ENCODE assay signal across 19 cellular contexts in the genomic region with DNA sequence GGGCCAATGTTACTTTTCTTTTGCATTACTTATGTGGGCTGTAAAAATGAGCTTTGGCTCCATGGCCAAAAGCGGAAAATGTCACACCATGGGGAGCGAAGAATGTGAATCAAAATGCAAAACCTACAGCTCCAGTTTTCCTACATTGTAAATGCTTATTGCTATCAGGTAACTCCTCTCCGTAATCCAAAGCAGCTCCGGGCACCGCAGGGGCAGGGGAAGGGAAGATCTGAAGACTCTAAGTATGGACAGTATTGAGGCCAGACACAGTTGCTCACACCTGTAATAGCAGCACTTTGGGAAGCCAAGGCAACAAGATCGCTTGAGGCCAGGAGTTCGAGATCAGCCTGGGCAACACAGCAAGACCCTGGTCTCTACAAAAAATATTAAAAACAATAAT. TPM values are rescaled to one million over a fixed set of nuclear protein-coding genes. Genes with fewer than 3 reads are reported as not detected.
A peak's percentile ranks its signal among the peaks of the same experiment; 100 is the strongest.
DNase-seq lines count a peak whose midpoint lies in the region; ATAC-seq, FAIRE-seq and TF ChIP-seq lines count a peak whose summit lies in the region.
"Had no signal": no experiment of that assay in that cellular context is flagged by ENCODE, and none has a peak within 500 bp of the region (broad histone marks: within the 10 kb centered on the region; RNA-seq: fewer than 3 reads in every experiment).

No MANE protein-coding gene starts in this region.

- intact Hi-C loops in HepG2 (cut with micrococcal nuclease; ENCODE audit: unreplicated experiment) (no loop called here), right lobe of liver (cut with DNase I) (no loop called here)

- TF ChIP-seq CTCF in HepG2 (CRISPR knock-in tag; IDR thresholded peaks at IDR 0.05) (no peak), right lobe of liver (IDR thresholded peaks at IDR 0.05) (no peak)

- WGBS in HepG2 (ENCODE audit: low lambda C conversion rate) = 98% methylated on average over 7 of the region's 7 CpGs
- 90% methylated on average over 6 of the region's 7 CpGs for WGBS in right lobe of liver (ENCODE audit: insufficient coverage, low coverage, low lambda C conversion rate, missing lambda C conversion rate)

- TF ChIP-seq RAD21 in HepG2 (CRISPR knock-in tag; IDR thresholded peaks at IDR 0.05) = no peak

- H3K27me3 ChIP-seq in HepG2 (ENCODE audit: control insufficient read depth in 1 of 2, insufficient read depth in 2 of 2, low read length in 2 of 2) (no peaks in the 10 kb centered on the region), right lobe of liver (no peaks in the 10 kb centered on the region)
- H3K27me3 ChIP-seq: hepatocyte, pancreas, stomach, vagina had no signal

- H3K27ac Mint-ChIP-seq in T-helper 17 cell = peak overlapping the region; percentile 92
- H3K27ac Mint-ChIP-seq in activated naive CD8-positive, alpha-beta T cell treated with anti-CD3 and anti-CD28 coated beads for 36 hours = peak overlapping the region; percentile 99
- peak overlapping the region; percentile 99 for H3K27ac Mint-ChIP-seq in stimulated activated naive CD8-positive, alpha-beta T cell treated with anti-CD3 and anti-CD28 coated beads, Interleukin-15, Interleukin-2, amounts not matched to agents 100 ng/mL and 50 ng/mL, for 24 hours

- POLR2A ChIA-PET in HepG2 (lab: Yijun Ruan, JAX) = interaction anchor here (1.5 to 3.7 kb wide), 3 partner anchors 10 to 14 kb away, joined by 3 to 33 read pairs (median 8); no protein-coding TSS in a partner anchor

- no peak for DNase-seq in HepG2 (ENCODE audit: low spot score)
- no peak for DNase-seq in right lobe of liver
- no peak for DNase-seq in T-helper 17 cell
- DNase-seq in activated naive CD8-positive, alpha-beta T cell treated with anti-CD3 and anti-CD28 coated beads for 36 hours = peak; percentile 22
- no peak for DNase-seq in NCI-H226
- no peak for DNase-seq in COLO829 (ENCODE audit: low spot score)
- DNase-seq: activated CD4-positive, CD25-positive, alpha-beta regulatory T cell treated with anti-CD3 and anti-CD28 coated beads, Interleukin-2, amount 50 U/mL, for 72 hours; caudate nucleus; DMS153; effector CD8-positive, alpha-beta T cell; NCI-H1092 treated with DMSO at 0.1 percent for 48 hours; NK-92 treated with Interleukin-12 subunit alpha and Interleukin-12 subunit beta, amount 100 ng/mL, for 24 hours; pancreas; stomach had no signal

- H2AFZ ChIP-seq in HepG2 (ENCODE audit: low read length) = no peak overlapping the region
- H2AFZ ChIP-seq: hepatocyte had no signal

- H3K9me3 ChIP-seq in HepG2 (ENCODE audit: low read length) (no peaks in the 10 kb centered on the region), right lobe of liver (no peaks in the 10 kb centered on the region), T-helper 17 cell (ENCODE audit: control insufficient read depth, low read length, poor library complexity, severe bottlenecking) (no peaks in the 10 kb centered on the region)
- H3K9me3 ChIP-seq: pancreas, stomach, vagina had no signal

- in situ Hi-C loops in HepG2 (cut with HindIII; ENCODE audit: extremely low pct_ligation_motif_present, low pct_unique_long_range_greater_than_20kb) = loop anchor here (5.0 kb wide), 1 partner anchor 58 kb away; no protein-coding TSS in a partner anchor

- TSS peak; percentile 37 for BruUV-seq in HepG2 (replicated peaks; lab: Mats Ljungman, UMichigan)

- TF ChIP-seq EP300 in HepG2 (IDR thresholded peaks at IDR 0.05; ENCODE audit: low read depth in 2 of 2, low read length in 2 of 2) (no peak), HepG2 (CRISPR knock-in tag; IDR thresholded peaks at IDR 0.05; ENCODE audit: borderline replicate concordance) (no peak)

- no peak for FAIRE-seq in HepG2 (lab: Jason Lieb, UNC)
- FAIRE-seq: pancreas had no signal

- no peaks in the 10 kb centered on the region for H3K9me3 Mint-ChIP-seq in activated naive CD8-positive, alpha-beta T cell treated with anti-CD3 and anti-CD28 coated beads for 36 hours
- H3K9me3 Mint-ChIP-seq in stimulated activated naive CD8-positive, alpha-beta T cell treated with anti-CD3 and anti-CD28 coated beads, Interleukin-15, Interleukin-2, amounts not matched to agents 100 ng/mL and 50 ng/mL, for 24 hours = no peaks in the 10 kb centered on the region

- H3K9ac ChIP-seq in HepG2 (ENCODE audit: insufficient read depth, low read depth, low read length) = no peak overlapping the region

- H3K79me2 ChIP-seq in HepG2 (ENCODE audit: insufficient read depth, low read length) = no peaks in the 10 kb centered on the region

- H3K27ac ChIP-seq in HepG2 (ENCODE audit: extremely low read length, insufficient read depth, low read length) (no peak overlapping the region), right lobe of liver (no peak overlapping the region)
- H3K27ac ChIP-seq: pancreas, RWPE1, vagina had no signal

- H3K4me3 Mint-ChIP-seq in T-helper 17 cell = peak overlapping the region; percentile 81
- peak overlapping the region; percentile 56 for H3K4me3 Mint-ChIP-seq in activated naive CD8-positive, alpha-beta T cell treated with anti-CD3 and anti-CD28 coated beads for 36 hours
- peak overlapping the region; percentile 71 for H3K4me3 Mint-ChIP-seq in stimulated activated naive CD8-positive, alpha-beta T cell treated with anti-CD3 and anti-CD28 coated beads, Interleukin-15, Interleukin-2, amounts not matched to agents 100 ng/mL and 50 ng/mL, for 24 hours

- H3K27me3 Mint-ChIP-seq in T-helper 17 cell = no peaks in the 10 kb centered on the region
- H3K27me3 Mint-ChIP-seq in activated naive CD8-positive, alpha-beta T cell treated with anti-CD3 and anti-CD28 coated beads for 36 hours = no peaks in the 10 kb centered on the region
- no peaks in the 10 kb centered on the region for H3K27me3 Mint-ChIP-seq in stimulated activated naive CD8-positive, alpha-beta T cell treated with anti-CD3 and anti-CD28 coated beads, Interleukin-15, Interleukin-2, amounts not matched to agents 100 ng/mL and 50 ng/mL, for 24 hours

- no peak for ATAC-seq in HepG2
- ATAC-seq in right lobe of liver = no peak
- no peak for ATAC-seq in T-helper 17 cell
- no peak for ATAC-seq in GM18909 (IDR thresholded peaks at IDR 0.05; ENCODE audit: poor library complexity, unreplicated experiment)
- ATAC-seq: pancreas had no signal

- H3K4me3 ChIP-seq in HepG2 (replicated peaks in 1 of 3; ENCODE audit: insufficient read depth in 1 of 3, low read depth in 2 of 3, low read length in 3 of 3) = no peak overlapping the region
- no peak overlapping the region for H3K4me3 ChIP-seq in right lobe of liver
- H3K4me3 ChIP-seq: hepatocyte, pancreas, stomach, vagina had no signal

- no peaks in the 10 kb centered on the region for H3K36me3 ChIP-seq in HepG2 (replicated peaks in 1 of 2; ENCODE audit: control insufficient read depth in 1 of 2, insufficient read depth in 2 of 2, low read length in 2 of 2)
- H3K36me3 ChIP-seq in right lobe of liver = no peaks in the 10 kb centered on the region
- H3K36me3 ChIP-seq: pancreas, stomach, vagina had no signal

- H3K4me1 Mint-ChIP-seq in T-helper 17 cell = peaks cover 50% of the 10 kb centered on the region
- H3K4me1 Mint-ChIP-seq in activated naive CD8-positive, alpha-beta T cell treated with anti-CD3 and anti-CD28 coated beads for 36 hours = peaks cover 79% of the 10 kb centered on the region
- H3K4me1 Mint-ChIP-seq in stimulated activated naive CD8-positive, alpha-beta T cell treated with anti-CD3 and anti-CD28 coated beads, Interleukin-15, Interleukin-2, amounts not matched to agents 100 ng/mL and 50 ng/mL, for 24 hours (ENCODE audit: low read depth) = peaks cover 81% of the 10 kb centered on the region

- H3K4me2 ChIP-seq in HepG2 (ENCODE audit: low read depth, low read length) = no peak overlapping the region

- H4K20me1 ChIP-seq in HepG2 (ENCODE audit: insufficient read depth, low read length) = no peaks in the 10 kb centered on the region

- CTCF ChIA-PET in HepG2 (lab: Yijun Ruan, JAX; ENCODE audit: low intra/inter-chr PET ratio, low total read pairs) = no interaction called here

- TF ChIP-seq POLR2A in HepG2 (IDR thresholded peaks at IDR 0.05; ENCODE audit: insufficient read depth in 1 of 2, low read depth in 2 of 2, low read length in 2 of 2) (no peak), right lobe of liver (IDR thresholded peaks at IDR 0.05) (no peak)

- H3K36me3 Mint-ChIP-seq in T-helper 17 cell (ENCODE audit: low read depth) = no peaks in the 10 kb centered on the region
- peaks cover 9% of the 10 kb centered on the region for H3K36me3 Mint-ChIP-seq in activated naive CD8-positive, alpha-beta T cell treated with anti-CD3 and anti-CD28 coated beads for 36 hours
- no peaks in the 10 kb centered on the region for H3K36me3 Mint-ChIP-seq in stimulated activated naive CD8-positive, alpha-beta T cell treated with anti-CD3 and anti-CD28 coated beads, Interleukin-15, Interleukin-2, amounts not matched to agents 100 ng/mL and 50 ng/mL, for 24 hours (ENCODE audit: low read depth)

- H3K4me1 ChIP-seq in HepG2 (ENCODE audit: insufficient read depth, low read length) (peaks cover 71% of the 10 kb centered on the region), right lobe of liver (peaks cover 0 to 19% (median 8%) of the 10 kb centered on the region in 4 donors)

RNA-seq across cellular contexts. Expression of a gene that starts 7.1 kb away (rescaled TPM):
- total RNA-seq in HepG2 (2016; rRNA removed; fragmentation: Illumina TruSeq; extraction: Trizol) = 145 and 187 TPM in 2 replicates
- total RNA-seq in HepG2 (2016; cell fraction: cytosol; rRNA removed; fragmentation: Illumina TruSeq; extraction: Trizol; ENCODE audit: low read depth) = 43.0 and 45.7 TPM in 2 replicates
- total RNA-seq in HepG2 (2016; cell fraction: insoluble cytoplasmic fraction; rRNA removed; fragmentation: Illumina TruSeq; extraction: Trizol) = 137 and 182 TPM in 2 replicates
- 97.9 and 106 TPM in 2 replicates for total RNA-seq in HepG2 (2016; cell fraction: membrane; rRNA removed; fragmentation: Illumina TruSeq; extraction: Trizol)
- total RNA-seq in HepG2 (2016; cell fraction: nucleus; rRNA removed; fragmentation: Illumina TruSeq; extraction: Trizol) = 81.6 and 96.2 TPM in 2 replicates
- 133 and 168 TPM in 2 replicates for polyA plus RNA-seq in HepG2 (2011; rRNA removed)
- polyA plus RNA-seq in HepG2 (2011; cell fraction: cytosol; rRNA removed) = 117 and 131 TPM in 2 replicates
- polyA plus RNA-seq in HepG2 (2011; cell fraction: nucleus; rRNA removed) = 69.2 and 88.9 TPM in 2 replicates
- 64.4 and 70.1 TPM in 2 replicates for polyA plus RNA-seq in HepG2 (2012)
- 18.9 and 21.0 TPM in 2 replicates for polyA plus RNA-seq in HepG2 (2016; cell fraction: cytosol; fragmentation: Illumina TruSeq; extraction: Trizol; ENCODE audit: low read depth)
- 159 and 174 TPM in 2 replicates for polyA plus RNA-seq in HepG2 (2016; cell fraction: insoluble cytoplasmic fraction; fragmentation: Illumina TruSeq; extraction: Trizol; ENCODE audit: low read depth)
- polyA plus RNA-seq in HepG2 (2016; cell fraction: membrane; fragmentation: Illumina TruSeq; extraction: Trizol; ENCODE audit: low read depth) = 58.1 and 62.3 TPM in 2 replicates
- 104 and 107 TPM in 2 replicates for polyA plus RNA-seq in HepG2 (2016; cell fraction: nucleus; fragmentation: Illumina TruSeq; extraction: Trizol; ENCODE audit: insufficient read depth, low read depth)
- polyA minus RNA-seq in HepG2 (2011; rRNA and poly(A)+ RNA removed; ENCODE audit: low replicate concordance) = 354 and 508 TPM in 2 replicates
- polyA minus RNA-seq in HepG2 (2011; cell fraction: cytosol; rRNA and poly(A)+ RNA removed) = 133 and 147 TPM in 2 replicates
- polyA minus RNA-seq in HepG2 (2011; cell fraction: nucleus; rRNA and poly(A)+ RNA removed) = 117 TPM in 2 replicates
- total RNA-seq in right lobe of liver = 10 to 100 TPM; 25.2 to 70.0 (median 39.5) TPM
- total RNA-seq in T-helper 17 cell = 10 to 100 TPM; 66.6 to 68.3 TPM
- 100 to 1,000 TPM; 151 to 162 TPM for total RNA-seq in activated naive CD8-positive, alpha-beta T cell treated with anti-CD3 and anti-CD28 coated beads for 36 hours
